Comparison of ENCODE assay signal across 11 cellular contexts in genomic region chr20:46130534-46130933, GRCh38. TPM values are rescaled to one million over a fixed set of nuclear protein-coding genes. Genes with fewer than 3 reads are reported as not detected.
DNase-seq lines count a peak whose midpoint lies in the region; ATAC-seq and TF ChIP-seq lines count a peak whose summit lies in the region.
"Had no signal": no experiment of that assay in that cellular context is flagged by ENCODE, and none has a peak within 500 bp of the region (broad histone marks: within the 10 kb centered on the region; RNA-seq: fewer than 3 reads in every experiment).

No MANE protein-coding gene starts in this region.

- in situ Hi-C loops in KBM-7 (cut with MboI; ENCODE audit: low pct_unique_long_range_greater_than_20kb, low sequenced_read_pairs) = loop anchor here (25.0 kb wide), 1 partner anchor 307 kb away; no protein-coding TSS in a partner anchor

- ATAC-seq in GM21423 (IDR thresholded peaks at IDR 0.05; ENCODE audit: unreplicated experiment) (no peak), HG02763 (IDR thresholded peaks at IDR 0.05; ENCODE audit: unreplicated experiment) (no peak)
- ATAC-seq: Panc1 had no signal

- peaks cover 9% of the 10 kb centered on the region for H3K27me3 Mint-ChIP-seq in glutamatergic neuron (ENCODE audit: unreplicated experiment)

- H3K4me3 Mint-ChIP-seq in glutamatergic neuron (ENCODE audit: unreplicated experiment) = no peak overlapping the region
- H3K4me3 Mint-ChIP-seq: nephron had no signal

- H3K4me1 Mint-ChIP-seq in glutamatergic neuron (ENCODE audit: low read depth, unreplicated experiment) = peaks cover 38% of the 10 kb centered on the region

- peaks cover 1% of the 10 kb centered on the region for H3K9me3 Mint-ChIP-seq in glutamatergic neuron (ENCODE audit: unreplicated experiment)
- H3K9me3 Mint-ChIP-seq: nephron had no signal

- H3K27ac Mint-ChIP-seq in glutamatergic neuron (ENCODE audit: unreplicated experiment) = peak overlapping the region; percentile 83

- no peak for TF ChIP-seq CTCF in glutamatergic neuron (IDR thresholded peaks at IDR 0.05; ENCODE audit: partially characterized antibody, unreplicated experiment)

- H3K36me3 Mint-ChIP-seq in glutamatergic neuron (ENCODE audit: unreplicated experiment) = no peaks in the 10 kb centered on the region

- DNase-seq in DMS153 (lab: John Stamatoyannopoulos, UW) (peak; percentile 50), NCI-H1092 treated with DMSO at 0.1 percent for 48 hours (lab: John Stamatoyannopoulos, UW) (peak; percentile 43), NCI-H510A treated with DMSO at 0.1 percent for 48 hours (lab: John Stamatoyannopoulos, UW) (peak; percentile 81), glutamatergic neuron (no peak), NCI-H446 treated with DMSO at 0.1 percent for 48 hours (lab: John Stamatoyannopoulos, UW) (no peak), KBM-7 (no peak)
- DNase-seq: NCI-H226 had no signal

RNA-seq across cellular contexts. Expression of gene CD40, which starts 12.4 kb away (rescaled TPM):
- 1.2 TPM for total RNA-seq in glutamatergic neuron (ENCODE audit: unreplicated experiment)

RNA-seq across cellular contexts. Expression of gene NCOA5, which starts 40.8 kb away (rescaled TPM):
- total RNA-seq in glutamatergic neuron (ENCODE audit: unreplicated experiment) = 42.9 TPM

Comparison
In these comparisons a context has a peak if more than half of its experiments do, and no peak if none do; other contexts are left out.
1. DNase-seq: peak in DMS153 (single experiment), NCI-H1092 treated with DMSO at 0.1 percent for 48 hours (single experiment) and NCI-H510A treated with DMSO at 0.1 percent for 48 hours (single experiment); none in glutamatergic neuron (single experiment), NCI-H446 treated with DMSO at 0.1 percent for 48 hours (single experiment) and KBM-7 (single experiment).